1 cellular context compared by ENCODE assay signal in the genomic region with DNA sequence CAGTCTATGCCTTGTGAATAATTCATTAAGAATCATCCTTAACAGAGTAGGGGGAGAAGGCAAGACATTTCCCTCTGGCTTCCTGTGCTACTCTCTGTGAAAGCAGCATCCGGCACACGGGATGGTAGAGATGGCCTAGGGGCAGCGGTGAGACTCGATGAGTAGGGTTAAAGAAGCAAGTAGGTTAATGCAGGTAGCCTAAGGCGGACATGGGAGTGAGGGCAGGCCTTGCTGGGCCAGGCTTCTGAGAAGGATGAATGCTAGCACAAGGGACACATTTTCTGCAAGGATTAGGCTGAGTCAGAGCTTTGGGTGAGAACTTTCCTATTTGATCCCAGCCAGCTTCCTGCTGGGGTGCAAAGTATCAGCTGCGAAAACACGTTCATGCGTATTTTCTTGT.
TF ChIP-seq lines count a peak whose summit lies in the region.

No MANE protein-coding gene starts in this region.

TF ChIP-seq in HCT116, 20 proteins besides CTCF, POLR2A, EP300 and RAD21 (continued from another document):
- TF ChIP-seq, protein P1, sequence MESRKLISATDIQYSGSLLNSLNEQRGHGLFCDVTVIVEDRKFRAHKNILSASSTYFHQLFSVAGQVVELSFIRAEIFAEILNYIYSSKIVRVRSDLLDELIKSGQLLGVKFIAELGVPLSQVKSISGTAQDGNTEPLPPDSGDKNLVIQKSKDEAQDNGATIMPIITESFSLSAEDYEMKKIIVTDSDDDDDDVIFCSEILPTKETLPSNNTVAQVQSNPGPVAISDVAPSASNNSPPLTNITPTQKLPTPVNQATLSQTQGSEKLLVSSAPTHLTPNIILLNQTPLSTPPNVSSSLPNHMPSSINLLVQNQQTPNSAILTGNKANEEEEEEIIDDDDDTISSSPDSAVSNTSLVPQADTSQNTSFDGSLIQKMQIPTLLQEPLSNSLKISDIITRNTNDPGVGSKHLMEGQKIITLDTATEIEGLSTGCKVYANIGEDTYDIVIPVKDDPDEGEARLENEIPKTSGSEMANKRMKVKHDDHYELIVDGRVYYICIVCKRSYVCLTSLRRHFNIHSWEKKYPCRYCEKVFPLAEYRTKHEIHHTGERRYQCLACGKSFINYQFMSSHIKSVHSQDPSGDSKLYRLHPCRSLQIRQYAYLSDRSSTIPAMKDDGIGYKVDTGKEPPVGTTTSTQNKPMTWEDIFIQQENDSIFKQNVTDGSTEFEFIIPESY (IDR thresholded peaks at IDR 0.05; ENCODE audit: extremely low read depth, insufficient replicate concordance, low read length), result no peak
- TF ChIP-seq POLR2AphosphoS5 (IDR thresholded peaks at IDR 0.05; ENCODE audit: low read depth, low read length), result no peak
- no peak for TF ChIP-seq ZNF274 (IDR thresholded peaks at IDR 0.05; ENCODE audit: low read depth, low read length)
- TF ChIP-seq ZFX (IDR thresholded peaks at IDR 0.05), result no peak
- TF ChIP-seq ELF1 (IDR thresholded peaks at IDR 0.05; ENCODE audit: borderline replicate concordance, low read depth), result no peak
- TF ChIP-seq SP1 (IDR thresholded peaks at IDR 0.05; ENCODE audit: low read depth), result no peak
- TF ChIP-seq TCF7L2 (IDR thresholded peaks at IDR 0.05; ENCODE audit: borderline replicate concordance, extremely low read depth, insufficient read depth, insufficient read length), result no peak
- no peak for TF ChIP-seq JUND (IDR thresholded peaks at IDR 0.05)
